In genomic region chr5:61748651-61749050, GRCh38 we compare ENCODE assay signal across 8 cellular contexts.
"Had no signal": no experiment of that assay in that cellular context is flagged by ENCODE, and none has a peak within 500 bp of the region (broad histone marks: within the 10 kb centered on the region; RNA-seq: fewer than 3 reads in every experiment).

No MANE protein-coding gene starts in this region.

- FAIRE-seq: G401.6, GM12878, GM12891, GM12892, GM18507, GM19239 had no signal

- H3K4me3 ChIP-seq: GM12878 had no signal

- DNase-seq: GDM1, GF-D8 had no signal

- ATAC-seq: GM12878 had no signal
